Comparison of ENCODE assay signal across 8 cellular contexts in the genomic region with DNA sequence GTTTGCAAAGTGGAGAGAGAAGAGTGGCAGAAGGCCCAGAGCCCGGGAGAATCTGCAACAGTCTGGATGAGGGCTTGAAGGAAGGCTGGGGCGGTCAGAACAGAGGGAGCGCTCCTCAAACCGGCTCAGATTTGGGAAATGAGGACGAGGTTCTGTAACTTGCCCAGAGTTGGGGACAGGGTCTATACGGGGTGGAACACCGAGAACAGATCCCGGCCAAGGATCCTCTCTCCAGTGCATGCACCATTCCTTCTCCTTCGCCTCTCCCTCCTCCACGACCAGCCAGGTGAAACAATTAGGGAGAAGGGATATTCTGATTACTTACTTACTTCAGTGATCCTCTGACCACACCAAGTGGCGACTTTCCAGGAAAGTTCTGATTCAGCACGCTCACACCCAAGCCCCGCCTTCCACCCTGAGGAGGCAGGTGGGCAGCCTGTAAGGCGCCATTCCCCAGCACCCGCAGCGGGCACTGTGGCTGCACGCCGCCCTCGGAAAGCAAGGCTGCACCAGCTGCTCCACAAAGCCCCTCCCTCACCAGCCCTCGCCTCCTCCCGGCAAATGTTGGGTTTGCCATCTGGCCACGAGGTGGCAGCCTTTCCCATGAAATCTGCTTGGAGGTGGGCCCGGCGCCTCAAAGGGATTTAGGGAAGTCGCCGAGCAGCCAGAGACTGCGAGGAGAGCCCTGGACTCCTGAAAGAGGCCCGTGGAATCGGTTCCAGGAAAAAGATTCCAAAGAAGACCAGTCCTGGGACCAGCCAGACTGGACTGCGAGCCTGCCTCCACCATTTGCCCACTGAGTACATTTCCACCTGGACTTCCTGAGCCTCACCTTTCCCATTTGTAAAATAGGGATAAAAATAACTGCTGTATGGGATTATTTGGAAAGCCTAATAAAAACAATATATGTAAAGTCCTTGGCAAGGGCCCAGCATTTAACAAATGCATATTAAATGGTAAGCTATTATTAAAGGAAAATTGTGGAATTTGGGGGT. TPM values are rescaled to one million over a fixed set of nuclear protein-coding genes. Genes with fewer than 3 reads are reported as not detected.
A peak's percentile ranks its signal among the peaks of the same experiment; 100 is the strongest.
DNase-seq lines count a peak whose midpoint lies in the region; ATAC-seq and TF ChIP-seq lines count a peak whose summit lies in the region.

No MANE protein-coding gene starts in this region.

- no peak overlapping the region for H3K4me3 ChIP-seq in kidney epithelial cell (ENCODE audit: low read depth, low read length)

- peak; percentile 92 for TF ChIP-seq CTCF in AG09319 (IDR thresholded peaks at IDR 0.05; ENCODE audit: low read depth, low read length)
- peak; percentile 85 for TF ChIP-seq CTCF in kidney epithelial cell (IDR thresholded peaks at IDR 0.05; ENCODE audit: insufficient read depth, low read length, poor library complexity, severe bottlenecking)

- DNase-seq in AG09319 (ENCODE audit: extremely low read depth, low read depth) = peak; percentile 49
- DNase-seq in NCI-H2196 treated with DMSO at 0.1 percent for 48 hours (lab: John Stamatoyannopoulos, UW; ENCODE audit: unreplicated experiment) = peak; percentile 89
- peak; percentile 2 to 58 (median 30) for DNase-seq in activated CD4-positive, CD25-positive, alpha-beta regulatory T cell (lab: John Stamatoyannopoulos, UW)
- peak; percentile 77 for DNase-seq in cerebellum (ENCODE audit: low spot score)
- DNase-seq in kidney epithelial cell (ENCODE audit: low read depth) = peak; percentile 88
- DNase-seq in stimulated activated CD4-positive, alpha-beta T cell treated with anti-CD3 and anti-CD28 coated beads, Interleukin-15, amount 100 ng/mL, for 24 hours = peak; percentile 84

- H3K36me3 ChIP-seq in kidney epithelial cell (ENCODE audit: control insufficient read depth, insufficient read depth, low read length) = no peaks in the 10 kb centered on the region

- H3K27me3 ChIP-seq in kidney epithelial cell (ENCODE audit: control insufficient read depth, insufficient read depth, low read length) = no peaks in the 10 kb centered on the region

- ATAC-seq in GM18909 (IDR thresholded peaks at IDR 0.05; ENCODE audit: poor library complexity, unreplicated experiment) (peak; percentile 91), HG03175 (IDR thresholded peaks at IDR 0.05; ENCODE audit: unreplicated experiment) (peak; percentile 82)

RNA-seq across cellular contexts. Expression of a gene that starts 22.2 kb away (rescaled TPM):
- total RNA-seq in cerebellum (20.1 TPM), kidney epithelial cell (118 and 121 TPM in 2 replicates)

Comparison
In these comparisons a context has a peak if more than half of its experiments do, and no peak if none do; other contexts are left out.
1. DNase-seq: peak in every context shown above with its lines; median percentile 89 in NCI-H2196 treated with DMSO at 0.1 percent for 48 hours; 88 in kidney epithelial cell; 84 in stimulated activated CD4-positive, alpha-beta T cell treated with anti-CD3 and anti-CD28 coated beads, Interleukin-15, amount 100 ng/mL, for 24 hours; 77 in cerebellum; 49 in AG09319; 30 in activated CD4-positive, CD25-positive, alpha-beta regulatory T cell.